In the genomic region with DNA sequence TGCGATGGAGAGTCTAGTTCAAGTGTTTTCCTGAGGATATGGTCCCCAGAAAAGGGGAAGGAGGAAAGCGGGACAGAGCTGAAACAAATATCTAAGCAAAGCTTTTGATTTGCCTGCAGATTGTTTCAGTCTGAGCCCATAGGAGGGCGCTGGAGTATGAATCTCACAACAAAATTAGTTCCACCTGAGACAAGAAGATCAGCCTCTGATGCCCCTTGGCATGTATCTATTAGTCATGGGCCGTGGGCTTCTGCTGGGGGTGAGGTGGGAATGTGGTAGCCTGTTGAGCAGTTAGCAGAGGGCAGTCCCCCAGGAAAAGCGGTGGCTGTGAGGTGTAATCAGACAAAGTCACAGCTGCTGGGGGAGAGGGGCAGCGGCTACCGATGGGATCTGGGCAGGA, we compare ENCODE assay signal across 22 cellular contexts.
DNase-seq lines count a peak whose midpoint lies in the region; ATAC-seq and TF ChIP-seq lines count a peak whose summit lies in the region.
"Had no signal": no experiment of that assay in that cellular context is flagged by ENCODE, and none has a peak within 500 bp of the region (broad histone marks: within the 10 kb centered on the region; RNA-seq: fewer than 3 reads in every experiment).

No MANE protein-coding gene starts in this region.

- intact Hi-C loops in lower leg skin (cut with DNase I; ENCODE audit: low total_unique reads) (no loop called here), mammary epithelial cell (cut with micrococcal nuclease) (no loop called here)

- POLR2A ChIA-PET in WTC11 (lab: Charles Lee), result no interaction called here

- no peaks in the 10 kb centered on the region for H3K9me3 Mint-ChIP-seq in H9
- H3K9me3 Mint-ChIP-seq in WTC11, result peaks cover 34% of the 10 kb centered on the region

- H3K36me3 Mint-ChIP-seq in H9 (ENCODE audit: insufficient read depth in 1 of 3, low read depth in 3 of 3), result no peaks in the 10 kb centered on the region
- H3K36me3 Mint-ChIP-seq in WTC11, result peaks cover 3% of the 10 kb centered on the region; the same call in 1 of the 2 replicates
- H3K36me3 Mint-ChIP-seq: CD8-positive, alpha-beta memory T cell had no signal

- H3K56ac ChIP-seq in H9 (ENCODE audit: insufficient read length, low read depth, low read length), result no peak overlapping the region

- no peak overlapping the region for H3K18ac ChIP-seq in H9 (ENCODE audit: insufficient read length, low read depth, low read length)

- H3K27ac ChIP-seq in H9 (ENCODE audit: insufficient read length, low read depth, low read length) (no peak overlapping the region), mammary epithelial cell (ENCODE audit: insufficient read depth, low read depth, low read length) (no peak overlapping the region)
- H3K27ac ChIP-seq: C4-2B, PC-9 had no signal

- no peak overlapping the region for H4K8ac ChIP-seq in H9 (replicated peaks; ENCODE audit: insufficient read length, low read depth, low read length)

- H4K5ac ChIP-seq in H9 (ENCODE audit: insufficient read length, low read depth, low read length), result no peak overlapping the region

- H2BK12ac ChIP-seq in H9 (ENCODE audit: insufficient read length, low read depth, low read length), result no peak overlapping the region

- H3K4me1 ChIP-seq in H9 (ENCODE audit: insufficient read depth, low read length) (no peaks in the 10 kb centered on the region), mammary epithelial cell (ENCODE audit: insufficient read depth, low read length) (peaks cover 25% of the 10 kb centered on the region)

- H3K79me2 ChIP-seq in H9 (ENCODE audit: insufficient read depth, low read length), result no peaks in the 10 kb centered on the region
- no peaks in the 10 kb centered on the region for H3K79me2 ChIP-seq in mammary epithelial cell (ENCODE audit: insufficient read depth, low read length)

- no peak overlapping the region for H2AK5ac ChIP-seq in H9 (ENCODE audit: insufficient read length, low read length)

- CTCF ChIA-PET in WTC11 (lab: Charles Lee) (interaction anchor here (0.7 to 1.7 kb wide), 13 partner anchors 12 to 395 kb away, joined by 3 to 8 read pairs (median 4); no protein-coding TSS in a partner anchor), mammary epithelial cell (lab: Charles Lee; ENCODE audit: low non-redundant PET) (no interaction called here)

- ATAC-seq in WTC11 (peak; percentile 47; the same call in 1 of the 2 replicates), HG03108 (IDR thresholded peaks at IDR 0.05; ENCODE audit: unreplicated experiment) (no peak)
- ATAC-seq: GM12878, HCT116 had no signal

- no peaks in the 10 kb centered on the region for H3K23me2 ChIP-seq in H9 (ENCODE audit: insufficient read length, low read depth, low read length, poor library complexity, severe bottlenecking)

- no peaks in the 10 kb centered on the region for H3K79me1 ChIP-seq in H9 (ENCODE audit: insufficient read depth, low read depth, low read length, poor library complexity, severe bottlenecking)

- H3K9ac ChIP-seq in H9 (ENCODE audit: extremely low read depth, insufficient read length, low read length), result no peak overlapping the region
- no peak overlapping the region for H3K9ac ChIP-seq in mammary epithelial cell (ENCODE audit: insufficient read depth, low read length)

- no TSS peak for BruUV-seq in mammary epithelial cell (replicated peaks; lab: Mats Ljungman, UMichigan)

- no peak overlapping the region for H3K4me2 ChIP-seq in H9 (ENCODE audit: insufficient read depth, insufficient read length, low read length)
- H3K4me2 ChIP-seq in mammary epithelial cell (ENCODE audit: insufficient read depth, low read depth, low read length), result no peak overlapping the region
- H3K4me2 ChIP-seq: PC-9 had no signal

- H3K9me3 ChIP-seq in H9 (ENCODE audit: control insufficient read depth, low read depth, low read length), result no peaks in the 10 kb centered on the region
- H3K9me3 ChIP-seq in mammary epithelial cell (replicated peaks; ENCODE audit: insufficient read depth, low read length), result no peaks in the 10 kb centered on the region

- H3K4me3 ChIP-seq in lower leg skin (ENCODE audit: low read depth, poor library complexity, severe bottlenecking), result no peak overlapping the region
- no peak overlapping the region for H3K4me3 ChIP-seq in mammary epithelial cell (replicated peaks in 1 of 3; ENCODE audit: insufficient read depth in 1 of 3, low read depth in 2 of 3, low read length in 3 of 3)
- H3K4me3 ChIP-seq: GM12878, PC-9 had no signal

- no peaks in the 10 kb centered on the region for H4K20me1 ChIP-seq in H9 (ENCODE audit: control insufficient read depth, insufficient read depth, insufficient read length)
- no peaks in the 10 kb centered on the region for H4K20me1 ChIP-seq in mammary epithelial cell (ENCODE audit: insufficient read depth, low read length)

- peak; percentile 57 for TF ChIP-seq CTCF in H9 (conservative IDR thresholded peaks at IDR 0.05)
- TF ChIP-seq CTCF in WTC11 (IDR thresholded peaks at IDR 0.05), result no peak
- no peak for TF ChIP-seq CTCF in lower leg skin (IDR thresholded peaks at IDR 0.05)
- TF ChIP-seq CTCF in mammary epithelial cell (conservative IDR thresholded peaks at IDR 0.05 in 1 of 2, IDR thresholded peaks at IDR 0.05 in 1 of 2; ENCODE audit: extremely low read depth in 1 of 2, insufficient read depth in 1 of 2, low read depth in 1 of 2, low read length in 2 of 2), result no peak

- H4K91ac ChIP-seq in H9 (ENCODE audit: insufficient read length, low read depth, low read length), result no peak overlapping the region

- H3T11ph ChIP-seq in H9 (ENCODE audit: low read length), result no peak overlapping the region

- in situ Hi-C loops in mammary epithelial cell (cut with MboI; ENCODE audit: low sequenced_read_pairs in 2 of 2), result no loop called here

- no peak for TF ChIP-seq POLR2A in lower leg skin (IDR thresholded peaks at IDR 0.05)

- no peak overlapping the region for H3K14ac ChIP-seq in H9 (ENCODE audit: insufficient read depth, low read length)

- H3K27me3 ChIP-seq in H9 (ENCODE audit: insufficient read depth, low read length), result no peaks in the 10 kb centered on the region
- no peaks in the 10 kb centered on the region for H3K27me3 ChIP-seq in mammary epithelial cell (ENCODE audit: insufficient read depth, low read length)

- H3K27ac Mint-ChIP-seq in H9 (no peak overlapping the region), WTC11 (no peak overlapping the region)
- H3K27ac Mint-ChIP-seq: CD8-positive, alpha-beta memory T cell had no signal

- H3K27me3 Mint-ChIP-seq in H9 (ENCODE audit: low read depth), result peaks cover 3% of the 10 kb centered on the region; the same call in 1 of the 2 replicates
- no peaks in the 10 kb centered on the region; the same call in 1 of the 2 replicates for H3K27me3 Mint-ChIP-seq in WTC11 (ENCODE audit: low read depth)

- no peak overlapping the region for H2BK15ac ChIP-seq in H9 (ENCODE audit: low read depth, low read length)

- DNase-seq in DMS53 (lab: John Stamatoyannopoulos, UW), result peak; percentile 41
- DNase-seq in DMS53 treated with DMSO at 0.1 percent for 48 hours (lab: John Stamatoyannopoulos, UW; ENCODE audit: unreplicated experiment), result no peak
- peak; percentile 46 for DNase-seq in H9
- DNase-seq in WTC11 (ENCODE audit: low spot score), result peak; percentile 12
- peak; percentile 19 for DNase-seq in iPS-NIHi11 (ENCODE audit: low spot score)
- DNase-seq in lower leg skin (ENCODE audit: low spot score in 2 of 2), result no peak
- no peak for DNase-seq in mammary epithelial cell
- DNase-seq: 8988T; AML-193; CD8-positive, alpha-beta memory T cell; Karpas-422; NCI-H1436; NCI-H1930; NCI-H2171; NCI-H524 treated with DMSO at 0.1 percent for 48 hours; PC-9; RPMI8226; SHP77 had no signal

- H2BK5ac ChIP-seq in H9 (ENCODE audit: insufficient read length, low read length), result no peak overlapping the region

- H3K23ac ChIP-seq in H9 (ENCODE audit: insufficient read length, low read depth, low read length), result no peak overlapping the region

- no peak overlapping the region for H2BK20ac ChIP-seq in H9 (ENCODE audit: low read depth, low read length, poor library complexity, severe bottlenecking)

- dilution Hi-C loops in mammary epithelial cell (cut with HindIII; ENCODE audit: low sequenced_read_pairs), result no loop called here

- H2AFZ ChIP-seq in H9 (ENCODE audit: low read length) (no peak overlapping the region), mammary epithelial cell (ENCODE audit: low read depth, low read length) (no peak overlapping the region)
- H2AFZ ChIP-seq: PC-9 had no signal

- H3K4ac ChIP-seq in H9 (ENCODE audit: low read depth, low read length), result no peak overlapping the region

- H3K4me1 Mint-ChIP-seq in H9 (no peaks in the 10 kb centered on the region), WTC11 (no peaks in the 10 kb centered on the region)
- H3K4me1 Mint-ChIP-seq: CD8-positive, alpha-beta memory T cell had no signal

- H3K36me3 ChIP-seq in mammary epithelial cell (ENCODE audit: insufficient read depth, low read length), result no peaks in the 10 kb centered on the region

- WGBS in H9 (ENCODE audit: extremely low coverage, insufficient read length, low lambda C conversion rate), result no CpG with 5 or more reads among the region's 7 CpGs
- WGBS in lower leg skin, 2 donors, result 73 to 82% methylated on average over 7 of the region's 7 CpGs
- 82% methylated on average over 7 of the region's 7 CpGs for WGBS in mammary epithelial cell (ENCODE audit: low coverage, missing lambda C conversion rate)

- no peak overlapping the region for H2BK120ac ChIP-seq in H9 (ENCODE audit: low read depth, low read length, poor library complexity, severe bottlenecking)

- H3K4me3 Mint-ChIP-seq in H9 (no peak overlapping the region), WTC11 (no peak overlapping the region)
- H3K4me3 Mint-ChIP-seq: CD8-positive, alpha-beta memory T cell had no signal

TF ChIP-seq in WTC11, 78 proteins besides CTCF, POLR2A, EP300 and RAD21 (continues in another document):
- TF ChIP-seq SMAD3 (CRISPR knock-in tag; IDR thresholded peaks at IDR 0.05; ENCODE audit: borderline replicate concordance) (no peak), NR1H2 (CRISPR knock-in tag; IDR thresholded peaks at IDR 0.05) (no peak), RELA (CRISPR knock-in tag; IDR thresholded peaks at IDR 0.05; ENCODE audit: borderline replicate concordance) (no peak), ZNF219 (CRISPR knock-in tag; IDR thresholded peaks at IDR 0.05; ENCODE audit: borderline replicate concordance) (no peak), SOX15 (CRISPR knock-in tag; IDR thresholded peaks at IDR 0.05) (no peak)
- TF ChIP-seq, protein P1, sequence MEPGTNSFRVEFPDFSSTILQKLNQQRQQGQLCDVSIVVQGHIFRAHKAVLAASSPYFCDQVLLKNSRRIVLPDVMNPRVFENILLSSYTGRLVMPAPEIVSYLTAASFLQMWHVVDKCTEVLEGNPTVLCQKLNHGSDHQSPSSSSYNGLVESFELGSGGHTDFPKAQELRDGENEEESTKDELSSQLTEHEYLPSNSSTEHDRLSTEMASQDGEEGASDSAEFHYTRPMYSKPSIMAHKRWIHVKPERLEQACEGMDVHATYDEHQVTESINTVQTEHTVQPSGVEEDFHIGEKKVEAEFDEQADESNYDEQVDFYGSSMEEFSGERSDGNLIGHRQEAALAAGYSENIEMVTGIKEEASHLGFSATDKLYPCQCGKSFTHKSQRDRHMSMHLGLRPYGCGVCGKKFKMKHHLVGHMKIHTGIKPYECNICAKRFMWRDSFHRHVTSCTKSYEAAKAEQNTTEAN (CRISPR knock-in tag; IDR thresholded peaks at IDR 0.05), result no peak

Comparison
In these comparisons a context has a peak if more than half of its experiments do, and no peak if none do; other contexts are left out.
1. DNase-seq: peak in DMS53 (single experiment), H9 (single experiment), WTC11 (single experiment) and iPS-NIHi11 (single experiment); none in DMS53 treated with DMSO at 0.1 percent for 48 hours (single experiment), lower leg skin (0 of 2) and mammary epithelial cell (single experiment).